ENCODE assay signal across 8 cellular contexts in the genomic region with DNA sequence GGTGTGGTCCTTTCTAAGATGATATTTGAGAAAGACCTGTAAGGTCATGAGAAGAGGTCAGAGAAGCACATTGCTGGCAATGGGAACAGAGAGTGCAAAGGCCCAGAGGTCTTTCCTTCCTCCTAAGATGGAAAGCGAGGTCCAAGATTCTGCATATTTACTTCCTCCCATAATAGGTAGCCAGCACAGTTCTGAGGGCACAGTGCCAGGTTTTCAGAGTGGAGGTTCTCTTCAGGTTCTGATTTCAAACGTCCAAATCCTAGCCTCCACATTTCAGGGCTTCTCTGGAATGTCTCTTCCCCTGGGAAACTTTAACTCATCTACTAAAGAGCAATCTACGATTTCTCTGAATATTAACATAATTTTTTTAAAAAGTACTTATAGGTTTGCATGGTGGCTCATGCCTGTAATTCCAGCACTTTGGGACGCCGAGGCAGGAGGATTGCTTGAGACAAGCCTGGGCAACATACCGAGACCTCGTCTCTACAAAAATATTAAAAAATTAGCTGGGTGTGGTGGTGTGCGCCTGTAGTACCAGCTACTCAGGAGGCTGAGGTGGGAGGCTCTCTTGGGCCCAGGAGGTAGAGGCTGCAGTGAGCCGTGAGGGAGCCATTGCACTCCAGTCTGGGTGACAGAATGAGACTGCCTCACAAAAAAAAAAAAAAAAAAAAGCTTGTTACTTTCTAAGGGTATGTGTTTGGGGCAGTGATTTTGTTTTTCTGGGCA. TPM values are rescaled to one million over a fixed set of nuclear protein-coding genes. Genes with fewer than 3 reads are reported as not detected.
A peak's percentile ranks its signal among the peaks of the same experiment; 100 is the strongest.
DNase-seq lines count a peak whose midpoint lies in the region; ATAC-seq and TF ChIP-seq lines count a peak whose summit lies in the region.

No MANE protein-coding gene starts in this region.

- no peak for TF ChIP-seq EP300 in esophagus muscularis mucosa (IDR thresholded peaks at IDR 0.05)

- no peaks in the 10 kb centered on the region for H3F3A ChIP-seq in PC-3 (ENCODE audit: low read length, unreplicated experiment)

- peaks cover 43% of the 10 kb centered on the region for H3K79me2 ChIP-seq in PC-3 (ENCODE audit: low read length)

- ATAC-seq in GM19438 (IDR thresholded peaks at IDR 0.05; ENCODE audit: low read depth, unreplicated experiment) (peak; percentile 13), PC-3 (peak; percentile 20; the same call in 1 of the 2 replicates), psoas muscle (peak; percentile 13 to 48 (median 38)), HG03439 (IDR thresholded peaks at IDR 0.05; ENCODE audit: unreplicated experiment) (no peak), HG02759 (IDR thresholded peaks at IDR 0.05; ENCODE audit: unreplicated experiment) (no peak)

- H3K36me3 ChIP-seq in PC-3 (ENCODE audit: low read depth, low read length) (peaks cover 9% of the 10 kb centered on the region; the same call in 1 of the 2 replicates), esophagus muscularis mucosa (peaks cover 0 to 14% (median 4%) of the 10 kb centered on the region in 4 donors), psoas muscle (ENCODE audit: insufficient read depth in 1 of 2, low read depth in 1 of 2) (peaks cover 0 to 28% of the 10 kb centered on the region in 2 donors)

- H3K9me2 ChIP-seq in PC-3 (replicated peaks; ENCODE audit: low read length): no peaks in the 10 kb centered on the region

- DNase-seq in PC-3: no peak
- no peak for DNase-seq in esophagus muscularis mucosa (ENCODE audit: extremely low spot score)
- DNase-seq in psoas muscle: no peak
- DNase-seq in GM20000 (ENCODE audit: low spot score): no peak
- DNase-seq in activated CD4-positive, alpha-beta T cell treated with anti-CD3 and anti-CD28 coated beads, Interleukin-2, amount 50 U/mL, for 1 hour: no peak

- POLR2A ChIA-PET in PC-3 (lab: Charles Lee; ENCODE audit: unreplicated experiment): no interaction called here

- intact Hi-C loops in PC-3 (cut with micrococcal nuclease) (no loop called here), esophagus muscularis mucosa (cut with DNase I) (no loop called here), psoas muscle (cut with DNase I) (no loop called here)

- H4K20me1 ChIP-seq in PC-3 (ENCODE audit: low read length): no peaks in the 10 kb centered on the region

- H3K9me3 ChIP-seq in PC-3 (ENCODE audit: low read length) (no peaks in the 10 kb centered on the region), esophagus muscularis mucosa (no peaks in the 10 kb centered on the region), psoas muscle (no peaks in the 10 kb centered on the region)

- H3K27me3 ChIP-seq in PC-3 (ENCODE audit: low read length): no peaks in the 10 kb centered on the region
- H3K27me3 ChIP-seq in esophagus muscularis mucosa: no peaks in the 10 kb centered on the region
- no peaks in the 10 kb centered on the region for H3K27me3 ChIP-seq in psoas muscle (ENCODE audit: insufficient read depth in 3 of 3, low read length in 2 of 3)

- peak overlapping the region; percentile 98 for H2AFZ ChIP-seq in PC-3 (ENCODE audit: low read length)

- no peak overlapping the region; the same call in 1 of the 2 replicates for H3K9ac ChIP-seq in PC-3 (ENCODE audit: low read length)

- peaks cover 17% of the 10 kb centered on the region; the same call in 1 of the 2 replicates for H3K4me1 ChIP-seq in PC-3 (ENCODE audit: insufficient read depth, low read length)
- H3K4me1 ChIP-seq in esophagus muscularis mucosa: peaks cover 12 to 33% (median 23%) of the 10 kb centered on the region in 4 donors
- H3K4me1 ChIP-seq in psoas muscle: peaks cover 19% of the 10 kb centered on the region

- WGBS in esophagus muscularis mucosa: 90% methylated on average over 9 of the region's 9 CpGs
- 89 to 92% (median 91%) methylated on average over 9 of the region's 9 CpGs for WGBS in psoas muscle, 3 donors

- H3K4me3 ChIP-seq in PC-3 (ENCODE audit: low read length): peak overlapping the region; percentile 90; the same call in 1 of the 2 replicates
- peak overlapping the region; percentile 56 to 92 (median 82) for H3K4me3 ChIP-seq in esophagus muscularis mucosa
- H3K4me3 ChIP-seq in psoas muscle: peak overlapping the region; percentile 92

- BruUV-seq in PC-3 (replicated peaks; lab: Mats Ljungman, UMichigan): no TSS peak

- TF ChIP-seq POLR2A in esophagus muscularis mucosa (IDR thresholded peaks at IDR 0.05; ENCODE audit: low read depth): no peak

- peak overlapping the region; percentile 87; the same call in 1 of the 2 replicates for H3K4me2 ChIP-seq in PC-3 (ENCODE audit: low read length)

- no peak overlapping the region for H3K27ac ChIP-seq in PC-3 (ENCODE audit: low read length)
- H3K27ac ChIP-seq in esophagus muscularis mucosa (replicated peaks in 1 of 4): peak overlapping the region; percentile 86 to 93 (median 88)
- peak overlapping the region; percentile 95 for H3K27ac ChIP-seq in psoas muscle

- CTCF ChIA-PET in PC-3 (lab: Charles Lee): interaction anchor here (0.6 kb wide), 1 partner anchor 488 kb away, joined by 5 read pairs; no protein-coding TSS in a partner anchor

- TF ChIP-seq CTCF in PC-3 (conservative IDR thresholded peaks at IDR 0.05; ENCODE audit: low read depth, low read length) (no peak), esophagus muscularis mucosa (IDR thresholded peaks at IDR 0.05) (no peak), psoas muscle (IDR thresholded peaks at IDR 0.05) (no peak), GM20000 (IDR thresholded peaks at IDR 0.05; ENCODE audit: extremely low read depth, missing control alignments) (no peak)

RNA-seq across cellular contexts. Expression of gene MRPL42, which starts 0.5 kb away (rescaled TPM):
- total RNA-seq in PC-3 (2014; rRNA removed): 69.6 and 119 TPM in 2 replicates
- 10 to 100 TPM; 21.6 to 44.2 (median 34.8) TPM for total RNA-seq in esophagus muscularis mucosa
- total RNA-seq in psoas muscle: 10 to 100 TPM; 22.7 to 37.3 (median 24.1) TPM
- polyA plus RNA-seq in psoas muscle: 10 to 100 TPM; 27.5 to 48.3 (median 38.3) TPM

RNA-seq across cellular contexts. Expression of gene UBE2N, which starts 25.0 kb away (rescaled TPM):
- total RNA-seq in PC-3 (2014; rRNA removed) (128 and 205 TPM in 2 replicates), esophagus muscularis mucosa (100 to 1,000 TPM in 1 of 4 donors, 10 to 100 TPM in 3; 37.8 to 106 (median 61.8) TPM), psoas muscle (10 to 100 TPM; 70.6 to 97.6 (median 80.0) TPM)
- polyA plus RNA-seq in psoas muscle: 100 to 1,000 TPM in 1 of 3 donors, 10 to 100 TPM in 2; 52.8 to 104 (median 91.4) TPM

Comparison
In these comparisons a context has a peak if more than half of its experiments do, and no peak if none do; other contexts are left out.
1. ATAC-seq: peak in GM19438 (single experiment), PC-3 (single experiment) and psoas muscle (4 of 4); none in HG03439 (single experiment) and HG02759 (single experiment).
2. Peak in every context shown above with its lines, with median percentiles within 50 percentile points of each other: H3K4me3 ChIP-seq.